ENCODE assay signal across 19 cellular contexts in the genomic region with DNA sequence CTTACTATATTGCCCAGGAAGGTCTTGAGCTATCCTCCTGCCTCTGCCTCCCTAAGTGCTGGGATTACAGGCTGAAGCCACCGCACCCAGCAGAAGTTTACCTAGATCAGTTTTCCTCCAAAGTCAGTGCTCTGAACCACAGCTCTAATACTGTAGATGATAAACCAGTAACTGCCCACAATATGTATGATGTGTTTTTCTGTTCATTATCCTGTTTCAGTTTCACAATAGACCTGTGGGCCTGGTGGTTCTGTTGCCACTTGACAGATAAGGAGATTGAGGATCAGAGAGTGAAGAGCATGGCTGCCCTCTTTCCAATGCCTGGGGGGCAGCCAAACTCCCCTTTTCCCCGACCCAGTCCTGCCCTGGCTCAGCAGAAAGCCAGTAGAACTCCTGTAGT.
DNase-seq lines count a peak whose midpoint lies in the region; ATAC-seq, FAIRE-seq and TF ChIP-seq lines count a peak whose summit lies in the region.
"Had no signal": no experiment of that assay in that cellular context is flagged by ENCODE, and none has a peak within 500 bp of the region (broad histone marks: within the 10 kb centered on the region; RNA-seq: fewer than 3 reads in every experiment).

No MANE protein-coding gene starts in this region.

- H3K4me3 Mint-ChIP-seq in brain, result no peak overlapping the region
- H3K4me3 Mint-ChIP-seq: activated naive CD8-positive, alpha-beta T cell treated with anti-CD3 and anti-CD28 coated beads for 36 hours; activated T-cell treated with anti-CD3 and anti-CD28 coated beads, Interleukin-2, amount 50 U/mL, for 4 hours; effector memory CD8-positive, alpha-beta T cell; mesothelial cell of epicardium had no signal

- H3K27me3 Mint-ChIP-seq in brain, result no peaks in the 10 kb centered on the region

- no peak for FAIRE-seq in H54 (lab: Jason Lieb, UNC)

- TF ChIP-seq POLR2A in H54 (IDR thresholded peaks at IDR 0.05; ENCODE audit: low read depth, low read length), result no peak

- ATAC-seq in GM18873 (IDR thresholded peaks at IDR 0.05; ENCODE audit: low FRiP score, unreplicated experiment), result peak; percentile 91
- peak; percentile 70 for ATAC-seq in GM21447 (IDR thresholded peaks at IDR 0.05; ENCODE audit: unreplicated experiment)
- peak; percentile 95 for ATAC-seq in HG03175 (IDR thresholded peaks at IDR 0.05; ENCODE audit: unreplicated experiment)
- ATAC-seq: activated T-cell treated with anti-CD3 and anti-CD28 coated beads, Interleukin-2, amount 50 U/mL, for 4 hours; effector memory CD8-positive, alpha-beta T cell had no signal

- peak overlapping the region in 3 of 5 experiments; percentile 38 to 89 (median 46) for H3K27ac Mint-ChIP-seq in brain
- H3K27ac Mint-ChIP-seq: activated naive CD8-positive, alpha-beta T cell treated with anti-CD3 and anti-CD28 coated beads for 36 hours; effector memory CD8-positive, alpha-beta T cell; mesothelial cell of epicardium had no signal

- H3K4me1 Mint-ChIP-seq in brain, result peaks cover 78% of the 10 kb centered on the region

- peaks cover 0 to 19% (median 0%) of the 10 kb centered on the region in 5 experiments for H3K9me3 Mint-ChIP-seq in brain
- H3K9me3 Mint-ChIP-seq: activated naive CD8-positive, alpha-beta T cell treated with anti-CD3 and anti-CD28 coated beads for 36 hours; activated T-cell treated with anti-CD3 and anti-CD28 coated beads, Interleukin-2, amount 50 U/mL, for 4 hours; effector memory CD8-positive, alpha-beta T cell had no signal

- DNase-seq in NCI-H1092 treated with DMSO at 0.1 percent for 48 hours (lab: John Stamatoyannopoulos, UW), result no peak
- no peak for DNase-seq in RPMI8226
- DNase-seq in activated CD4-positive, alpha-beta T cell treated with anti-CD3 and anti-CD28 coated beads, Interleukin-2, amount 50 U/mL, for 1 hour, result no peak
- no peak for DNase-seq in H54 (ENCODE audit: insufficient read length, low spot score)
- DNase-seq: activated naive CD8-positive, alpha-beta T cell treated with anti-CD3 and anti-CD28 coated beads for 36 hours; activated T-cell treated with anti-CD3 and anti-CD28 coated beads, Interleukin-2, amount 50 U/mL, for 4 hours; central memory CD4-positive, alpha-beta T cell; DMS 273 treated with DMSO at 0.1 percent for 48 hours; effector memory CD8-positive, alpha-beta T cell; hippocampal formation; kidney glomerular epithelial cell; NCI-H1436 treated with DMSO at 0.1 percent for 48 hours; stimulated activated CD4-positive, alpha-beta T cell treated with anti-CD3 and anti-CD28 coated beads, Interleukin-4, amount 100 ng/mL, for 24 hours; T1000 had no signal

- H3K36me3 Mint-ChIP-seq in brain, result no peaks in the 10 kb centered on the region
- H3K36me3 Mint-ChIP-seq: activated naive CD8-positive, alpha-beta T cell treated with anti-CD3 and anti-CD28 coated beads for 36 hours; mesothelial cell of epicardium had no signal

- TF ChIP-seq CTCF in brain (conservative IDR thresholded peaks at IDR 0.05), result no peak
